1 cellular context compared by ENCODE assay signal in genomic region chr4:2842667-2843022, GRCh38.
TF ChIP-seq lines count a peak whose summit lies in the region.

No MANE protein-coding gene starts in this region.

TF ChIP-seq in H1, 55 proteins besides CTCF, POLR2A, EP300 and RAD21 (continued from another document):
- TF ChIP-seq, protein P1, sequence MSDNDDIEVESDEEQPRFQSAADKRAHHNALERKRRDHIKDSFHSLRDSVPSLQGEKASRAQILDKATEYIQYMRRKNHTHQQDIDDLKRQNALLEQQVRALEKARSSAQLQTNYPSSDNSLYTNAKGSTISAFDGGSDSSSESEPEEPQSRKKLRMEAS (IDR thresholded peaks at IDR 0.05) = no peak
- no peak for TF ChIP-seq USF2 (IDR thresholded peaks at IDR 0.05; ENCODE audit: low read length)
- no peak for TF ChIP-seq ZNF274 (IDR thresholded peaks at IDR 0.05; ENCODE audit: borderline replicate concordance, extremely low read depth, low read length)
- TF ChIP-seq ATF3 (IDR thresholded peaks at IDR 0.05; ENCODE audit: insufficient read depth, low read depth, low read length) = no peak
